Comparison of ENCODE assay signal across 18 cellular contexts in the genomic region with DNA sequence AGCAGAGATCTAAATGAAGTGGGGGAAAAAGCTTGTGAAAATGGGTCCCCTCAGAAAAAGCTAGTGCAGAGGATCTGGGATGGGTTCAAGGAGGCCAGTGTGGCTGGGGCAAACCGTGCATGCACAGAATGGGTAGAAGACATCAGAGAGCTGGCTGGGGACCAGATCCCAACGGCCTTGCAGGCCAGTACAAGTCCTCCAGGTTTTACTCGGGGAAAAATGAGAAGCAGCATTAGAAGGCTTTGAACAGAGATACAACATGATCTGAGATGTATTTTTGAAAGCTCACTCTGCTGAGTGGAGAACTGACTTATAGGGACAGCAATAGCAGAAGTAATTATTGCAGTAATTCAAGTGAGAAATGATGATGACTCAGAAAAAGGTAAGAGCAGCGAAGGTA.
DNase-seq lines count a peak whose midpoint lies in the region; ATAC-seq, FAIRE-seq and TF ChIP-seq lines count a peak whose summit lies in the region.
"Had no signal": no experiment of that assay in that cellular context is flagged by ENCODE, and none has a peak within 500 bp of the region (broad histone marks: within the 10 kb centered on the region; RNA-seq: fewer than 3 reads in every experiment).

No MANE protein-coding gene starts in this region.

- H3K27me3 Mint-ChIP-seq in mesothelial cell of epicardium (ENCODE audit: low read depth) = no peaks in the 10 kb centered on the region

- 67% methylated on average over 4 of the region's 4 CpGs for WGBS in A549 (ENCODE audit: missing lambda C conversion rate)
- WGBS in adrenal gland, 4 donors = 53 to 63% (median 58%) methylated on average over 4 of the region's 4 CpGs
- WGBS in right lobe of liver (ENCODE audit: insufficient coverage, low coverage, low lambda C conversion rate, missing lambda C conversion rate) = 59% methylated on average over 4 of the region's 4 CpGs

- TF ChIP-seq RAD21 in A549 (conservative IDR thresholded peaks at IDR 0.05 in 1 of 2, IDR thresholded peaks at IDR 0.05 in 1 of 2) = no peak

- H3K4me1 Mint-ChIP-seq in mesothelial cell of epicardium = no peaks in the 10 kb centered on the region

- peak overlapping the region; percentile 10 to 26; a peak in 4 of 6 replicates for H3K27ac ChIP-seq in A549
- H3K27ac ChIP-seq in adrenal gland = peak overlapping the region in 4 of 5 donors; percentile 4 to 59 (median 39)
- peak overlapping the region in 2 of 3 donors; percentile 47 to 64 for H3K27ac ChIP-seq in right lobe of liver
- H3K27ac ChIP-seq: BLaER1, Peyer's patch, suprapubic skin had no signal

- H3K27ac Mint-ChIP-seq in mesothelial cell of epicardium = no peak overlapping the region
- H3K27ac Mint-ChIP-seq: T-helper 1 cell treated with Interleukin-12 subunit alpha and Interleukin-12 subunit beta and Interleukin-4 antibody, amounts not matched to agents 30 μg/mL and 1 μg/mL, for 36 hours had no signal

- no peaks in the 10 kb centered on the region for H3K9me3 Mint-ChIP-seq in mesothelial cell of epicardium
- H3K9me3 Mint-ChIP-seq: T-helper 1 cell treated with Interleukin-12 subunit alpha and Interleukin-12 subunit beta and Interleukin-4 antibody, amounts not matched to agents 30 μg/mL and 1 μg/mL, for 36 hours had no signal

- TF ChIP-seq EP300 in A549 (IDR thresholded peaks at IDR 0.05) = no peak

- CTCF ChIA-PET in A549 (lab: Yijun Ruan, JAX) = interaction anchor here (0.6 to 1.9 kb wide), 6 partner anchors 33 to 348 kb away, joined by 3 to 9 read pairs (median 4); a partner anchor contains a TSS

- intact Hi-C loops in adrenal gland (cut with DNase I) = no loop called here
- intact Hi-C loops in right lobe of liver (cut with DNase I) = no loop called here

- H3K4me1 ChIP-seq in A549 (peaks cover 35% of the 10 kb centered on the region), adrenal gland (replicated peaks in 1 of 2) (peaks cover 12 to 15% of the 10 kb centered on the region in 2 donors), right lobe of liver (peaks cover 0 to 12% (median 5%) of the 10 kb centered on the region in 4 donors)
- H3K4me1 ChIP-seq: BLaER1, Peyer's patch, prostate gland had no signal

- peak; percentile 36 to 58; a peak in 4 of 6 replicates for ATAC-seq in A549
- ATAC-seq in right lobe of liver = peak; percentile 11 to 46 (median 38)
- no peak for ATAC-seq in GM21786 (IDR thresholded peaks at IDR 0.05; ENCODE audit: unreplicated experiment)
- ATAC-seq: K562 had no signal

- H3K27me3 ChIP-seq in adrenal gland (no peaks in the 10 kb centered on the region), right lobe of liver (no peaks in the 10 kb centered on the region)
- H3K27me3 ChIP-seq: BLaER1, Peyer's patch, suprapubic skin had no signal

- peaks cover 0 to 10% of the 10 kb centered on the region in 2 donors for H3K36me3 ChIP-seq in adrenal gland (replicated peaks in 1 of 2)
- peaks cover 0 to 21% (median 0%) of the 10 kb centered on the region in 4 donors for H3K36me3 ChIP-seq in right lobe of liver
- H3K36me3 ChIP-seq: prostate gland had no signal

- H3K4me3 ChIP-seq in A549 = no peak overlapping the region
- peak overlapping the region in 1 of 4 donors; percentile 4 for H3K4me3 ChIP-seq in adrenal gland
- H3K4me3 ChIP-seq in right lobe of liver = no peak overlapping the region
- H3K4me3 ChIP-seq: BLaER1, HAP-1, K562, Peyer's patch, prostate gland, suprapubic skin had no signal

- H3K4me3 Mint-ChIP-seq in mesothelial cell of epicardium = no peak overlapping the region
- H3K4me3 Mint-ChIP-seq: T-helper 1 cell treated with Interleukin-12 subunit alpha and Interleukin-12 subunit beta and Interleukin-4 antibody, amounts not matched to agents 30 μg/mL and 1 μg/mL, for 36 hours had no signal

- DNase-seq in A549 (ENCODE audit: low read depth in 1 of 2, low spot score in 1 of 2) = no peak
- no peak for DNase-seq in GM12891 (ENCODE audit: insufficient read length, low spot score)
- peak in 4 of 7 donors; percentile 13 to 48 (median 30) for DNase-seq in adrenal gland
- DNase-seq in right lobe of liver = peak in 1 of 3 donors; percentile 56
- no peak for DNase-seq in CD1c-positive myeloid dendritic cell (ENCODE audit: extremely low spot score)
- DNase-seq in H4 (ENCODE audit: low spot score) = no peak
- no peak for DNase-seq in mesothelial cell of epicardium (ENCODE audit: low spot score in 2 of 2, unreplicated experiment in 2 of 2)
- DNase-seq: DND-41, NCI-H1436, Peyer's patch had no signal

- TF ChIP-seq CTCF in A549 (IDR thresholded peaks at IDR 0.05) (no peak), adrenal gland (IDR thresholded peaks at IDR 0.05) (no peak), right lobe of liver (IDR thresholded peaks at IDR 0.05) (no peak), mesothelial cell of epicardium (IDR thresholded peaks at IDR 0.05; ENCODE audit: unreplicated experiment) (no peak)

- TF ChIP-seq POLR2A in A549 (IDR thresholded peaks at IDR 0.05; ENCODE audit: low read length) = no peak
- no peak for TF ChIP-seq POLR2A in GM12891 (IDR thresholded peaks at IDR 0.05; ENCODE audit: low read depth, low read length)
- TF ChIP-seq POLR2A in adrenal gland (IDR thresholded peaks at IDR 0.05) = no peak
- no peak for TF ChIP-seq POLR2A in right lobe of liver (IDR thresholded peaks at IDR 0.05)

- FAIRE-seq in A549 (lab: Jason Lieb, UNC) = no peak
- FAIRE-seq in GM12891 (lab: Jason Lieb, UNC) = peak; percentile 45
- FAIRE-seq: endometrium, K562 had no signal

- peaks cover 30% of the 10 kb centered on the region for H3K36me3 Mint-ChIP-seq in mesothelial cell of epicardium

- POLR2A ChIA-PET in A549 (lab: Yijun Ruan, JAX) = no interaction called here

- H3K9me3 ChIP-seq in A549 = no peaks in the 10 kb centered on the region
- H3K9me3 ChIP-seq in adrenal gland (replicated peaks in 1 of 3) = no peaks in the 10 kb centered on the region
- H3K9me3 ChIP-seq in right lobe of liver = no peaks in the 10 kb centered on the region
- H3K9me3 ChIP-seq: BLaER1, HAP-1, Peyer's patch, prostate gland, suprapubic skin had no signal

- peak overlapping the region; percentile 47 for H3K4me2 ChIP-seq in A549
- H3K4me2 ChIP-seq: BLaER1 had no signal

TF ChIP-seq in A549, 52 proteins besides CTCF, POLR2A, EP300 and RAD21:
- TF ChIP-seq EHMT2 (IDR thresholded peaks at IDR 0.05; ENCODE audit: low read depth) (no peak), RARB (CRISPR knock-in tag; IDR thresholded peaks at IDR 0.05) (no peak), MAFK (IDR thresholded peaks at IDR 0.05; ENCODE audit: partially characterized antibody) (no peak), JUN (IDR thresholded peaks at IDR 0.05) (no peak), TP53 (CRISPR knock-in tag; IDR thresholded peaks at IDR 0.05) (no peak), ZC3H11A (IDR thresholded peaks at IDR 0.05) (no peak), BHLHE40 (IDR thresholded peaks at IDR 0.05; ENCODE audit: low read depth, low read length) (no peak), EHF (CRISPR knock-in tag; IDR thresholded peaks at IDR 0.05) (no peak)
- TF ChIP-seq, protein P1, sequence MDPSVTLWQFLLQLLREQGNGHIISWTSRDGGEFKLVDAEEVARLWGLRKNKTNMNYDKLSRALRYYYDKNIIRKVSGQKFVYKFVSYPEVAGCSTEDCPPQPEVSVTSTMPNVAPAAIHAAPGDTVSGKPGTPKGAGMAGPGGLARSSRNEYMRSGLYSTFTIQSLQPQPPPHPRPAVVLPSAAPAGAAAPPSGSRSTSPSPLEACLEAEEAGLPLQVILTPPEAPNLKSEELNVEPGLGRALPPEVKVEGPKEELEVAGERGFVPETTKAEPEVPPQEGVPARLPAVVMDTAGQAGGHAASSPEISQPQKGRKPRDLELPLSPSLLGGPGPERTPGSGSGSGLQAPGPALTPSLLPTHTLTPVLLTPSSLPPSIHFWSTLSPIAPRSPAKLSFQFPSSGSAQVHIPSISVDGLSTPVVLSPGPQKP (IDR thresholded peaks at IDR 0.05; ENCODE audit: low read depth, low read length) = no peak

TF ChIP-seq in GM12891, 5 proteins besides CTCF, POLR2A, EP300 and RAD21:
- TF ChIP-seq SPI1 (IDR thresholded peaks at IDR 0.05; ENCODE audit: low read depth, low read length) (no peak), PAX5 (IDR thresholded peaks at IDR 0.05; ENCODE audit: insufficient read depth, low read length, severe bottlenecking) (no peak), POLR2AphosphoS5 (IDR thresholded peaks at IDR 0.05; ENCODE audit: low read depth, low read length) (no peak), TAF1 (IDR thresholded peaks at IDR 0.05; ENCODE audit: low read depth, low read length) (no peak), POU2F2 (IDR thresholded peaks at IDR 0.05; ENCODE audit: low read depth, low read length) (no peak)
TF ChIP-seq in GM12891: peak in this region for 0.

Comparison
In these comparisons a context has a peak if more than half of its experiments do, and no peak if none do; other contexts are left out.
1. DNase-seq: peak in adrenal gland (4 of 7); none in A549 (0 of 2), GM12891 (single experiment), CD1c-positive myeloid dendritic cell (single experiment), H4 (single experiment) and mesothelial cell of epicardium (0 of 2).
2. Peak in every context shown above with its lines, with median percentiles within 50 percentile points of each other: H3K27ac ChIP-seq.